ENCODE assay signal across 10 cellular contexts in the genomic region with DNA sequence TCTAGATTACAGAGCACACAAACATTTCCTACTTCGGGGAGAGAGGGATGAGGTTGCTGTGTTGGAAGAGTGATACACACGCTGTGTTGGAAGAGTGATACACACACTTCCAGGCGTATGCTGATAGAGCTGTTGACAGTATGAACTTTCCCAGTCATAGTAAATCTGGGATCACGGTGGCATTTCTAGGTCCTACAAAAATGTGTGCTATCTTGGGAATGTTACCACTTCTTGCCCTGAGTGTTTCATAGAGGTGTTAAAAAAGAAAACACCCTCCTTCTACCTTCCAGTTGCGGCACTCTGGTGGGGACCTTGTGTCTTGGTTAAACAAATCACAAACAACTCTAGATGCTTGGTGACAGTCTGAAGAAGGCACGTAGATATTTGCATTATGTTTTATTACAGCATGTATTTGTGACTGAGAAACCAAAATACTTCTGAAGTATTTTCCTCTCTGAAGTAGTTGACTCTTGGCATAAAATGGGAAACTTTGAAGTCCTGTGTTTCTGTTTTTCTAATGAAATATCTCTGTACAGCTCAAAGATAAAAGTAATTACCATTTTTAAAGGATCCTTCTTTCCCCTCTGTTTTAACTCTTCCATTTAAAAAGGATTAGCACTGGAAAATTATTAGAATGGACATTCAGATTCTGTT. TPM values are rescaled to one million over a fixed set of nuclear protein-coding genes. Genes with fewer than 3 reads are reported as not detected.
DNase-seq lines count a peak whose midpoint lies in the region; ATAC-seq and TF ChIP-seq lines count a peak whose summit lies in the region.
"Had no signal": no experiment of that assay in that cellular context is flagged by ENCODE, and none has a peak within 500 bp of the region (broad histone marks: within the 10 kb centered on the region; RNA-seq: fewer than 3 reads in every experiment).

No MANE protein-coding gene starts in this region.

- no peak overlapping the region for H3K4me3 Mint-ChIP-seq in activated naive CD4-positive, alpha-beta T cell treated with anti-CD3 and anti-CD28 coated beads, Interleukin-2, amount 10 ng/mL, durations not matched to agents 7 days and 5 days
- H3K4me3 Mint-ChIP-seq: activated CD8-positive, alpha-beta T cell treated with anti-CD3 and anti-CD28 coated beads, Interleukin-2, amount 10 ng/mL, durations not matched to agents 7 days and 5 days had no signal

- no peaks in the 10 kb centered on the region for H3K27me3 Mint-ChIP-seq in activated naive CD4-positive, alpha-beta T cell treated with anti-CD3 and anti-CD28 coated beads, Interleukin-2, amount 10 ng/mL, durations not matched to agents 7 days and 5 days

- no peaks in the 10 kb centered on the region for H4K20me1 ChIP-seq in HCT116 (ENCODE audit: insufficient read depth)

- H3K9me3 Mint-ChIP-seq in activated naive CD4-positive, alpha-beta T cell treated with anti-CD3 and anti-CD28 coated beads, Interleukin-2, amount 10 ng/mL, durations not matched to agents 7 days and 5 days: no peaks in the 10 kb centered on the region

- no peak overlapping the region for H2AFZ ChIP-seq in HCT116 (ENCODE audit: low read depth, low read length, poor library complexity, severe bottlenecking)

- TF ChIP-seq POLR2A in HCT116 (IDR thresholded peaks at IDR 0.05; ENCODE audit: borderline replicate concordance, extremely low read depth, insufficient read depth, insufficient read length): no peak

- no peak overlapping the region for H3K27ac Mint-ChIP-seq in activated naive CD4-positive, alpha-beta T cell treated with anti-CD3 and anti-CD28 coated beads, Interleukin-2, amount 10 ng/mL, durations not matched to agents 7 days and 5 days
- H3K27ac Mint-ChIP-seq: activated CD8-positive, alpha-beta T cell treated with anti-CD3 and anti-CD28 coated beads, Interleukin-2, amount 10 ng/mL, durations not matched to agents 7 days and 5 days had no signal

- no peaks in the 10 kb centered on the region for H3K9me2 ChIP-seq in HCT116 (ENCODE audit: insufficient read depth)

- DNase-seq in HCT116 (ENCODE audit: low read depth, low spot score): no peak
- DNase-seq in right atrium auricular region (ENCODE audit: low spot score): no peak
- DNase-seq in H4 (ENCODE audit: low spot score): no peak
- DNase-seq in NCI-H1694 treated with DMSO at 0.1 percent for 48 hours (lab: John Stamatoyannopoulos, UW): no peak
- no peak for DNase-seq in activated naive CD4-positive, alpha-beta T cell treated with anti-CD3 and anti-CD28 coated beads, Interleukin-2, amount 10 ng/mL, durations not matched to agents 7 days and 5 days
- DNase-seq in T1000 (lab: John Stamatoyannopoulos, UW): no peak
- DNase-seq: activated CD8-positive, alpha-beta T cell treated with anti-CD3 and anti-CD28 coated beads, Interleukin-2, amount 10 ng/mL, durations not matched to agents 7 days and 5 days; NCI-H2171 had no signal

- H3K9me3 ChIP-seq in HCT116 (ENCODE audit: control insufficient read depth in 1 of 2, insufficient read depth in 1 of 2, low read depth in 1 of 2, low read length in 2 of 2): no peaks in the 10 kb centered on the region
- no peaks in the 10 kb centered on the region for H3K9me3 ChIP-seq in right atrium auricular region
- H3K9me3 ChIP-seq in skeletal muscle tissue (ENCODE audit: control insufficient read depth in 3 of 3, low read length in 3 of 3): no peaks in the 10 kb centered on the region

- H3K9ac ChIP-seq in HCT116 (ENCODE audit: low read length): peak overlapping the region; percentile 32
- no peak overlapping the region for H3K9ac ChIP-seq in skeletal muscle tissue (ENCODE audit: low read depth in 1 of 3, low read length in 3 of 3)

- intact Hi-C loops in HCT116 (cut with micrococcal nuclease): no loop called here

- RAD21 ChIA-PET in HCT116 (lab: Charles Lee; ENCODE audit: low non-redundant PET in 1 of 2, low total read pairs in 2 of 2, uncharacterized antibody in 2 of 2, unreplicated experiment in 2 of 2): no interaction called here

- peaks cover 7% of the 10 kb centered on the region for H3K36me3 Mint-ChIP-seq in activated naive CD4-positive, alpha-beta T cell treated with anti-CD3 and anti-CD28 coated beads, Interleukin-2, amount 10 ng/mL, durations not matched to agents 7 days and 5 days

- BruUV-seq in HCT116 (replicated peaks; lab: Mats Ljungman, UMichigan): no TSS peak

- peak overlapping the region in 1 of 2 experiments; percentile 7; a peak in 2 of 4 replicates for H3K4me3 ChIP-seq in HCT116 (replicated peaks in 1 of 2; ENCODE audit: low read depth in 1 of 2, low read length in 2 of 2)
- no peak overlapping the region for H3K4me3 ChIP-seq in right atrium auricular region
- no peak overlapping the region for H3K4me3 ChIP-seq in skeletal muscle tissue (ENCODE audit: low read length in 3 of 3)

- ATAC-seq in HCT116: no peak
- ATAC-seq: activated CD8-positive, alpha-beta T cell treated with anti-CD3 and anti-CD28 coated beads, Interleukin-2, amount 10 ng/mL, durations not matched to agents 7 days and 5 days had no signal

- POLR2A ChIA-PET in HCT116 (lab: Charles Lee): interaction anchor here (1.3 kb wide), 1 partner anchor 9 kb away, joined by 3 read pairs; no protein-coding TSS in a partner anchor

- peaks cover 60 to 66% of the 10 kb centered on the region in 2 experiments for H3K4me1 ChIP-seq in HCT116 (ENCODE audit: control insufficient read depth in 1 of 2, insufficient read depth in 2 of 2, low read length in 2 of 2)
- H3K4me1 ChIP-seq in right atrium auricular region: peaks cover 0 to 56% of the 10 kb centered on the region in 2 donors
- H3K4me1 ChIP-seq in skeletal muscle tissue (ENCODE audit: control insufficient read depth in 3 of 3, insufficient read depth in 3 of 3, low read length in 3 of 3): peaks cover 7 to 20% (median 15%) of the 10 kb centered on the region in 3 donors

- H3K36me3 ChIP-seq in HCT116 (ENCODE audit: control insufficient read depth in 1 of 2, insufficient read depth in 2 of 2, low read length in 2 of 2): no peaks in the 10 kb centered on the region
- no peaks in the 10 kb centered on the region for H3K36me3 ChIP-seq in right atrium auricular region
- peaks cover 0 to under 1% (median 0%) of the 10 kb centered on the region in 3 donors for H3K36me3 ChIP-seq in skeletal muscle tissue (ENCODE audit: control insufficient read depth in 3 of 3, insufficient read depth in 3 of 3, low read length in 3 of 3)

- H3K27me3 ChIP-seq in HCT116 (ENCODE audit: insufficient read depth, low read length) (no peaks in the 10 kb centered on the region), right atrium auricular region (no peaks in the 10 kb centered on the region), skeletal muscle tissue (ENCODE audit: control insufficient read depth in 3 of 3, insufficient read depth in 3 of 3, low read length in 3 of 3) (no peaks in the 10 kb centered on the region)

- peak overlapping the region; percentile 63 for H3K4me2 ChIP-seq in HCT116 (ENCODE audit: low read length)

- TF ChIP-seq CTCF in HCT116 (IDR thresholded peaks at IDR 0.05 in 2 of 3, conservative IDR thresholded peaks at IDR 0.05 in 1 of 3; ENCODE audit: borderline replicate concordance in 1 of 3, insufficient read depth in 1 of 3, low read depth in 2 of 3, low read length in 2 of 3) (no peak), VCaP (conservative IDR thresholded peaks at IDR 0.05) (no peak), right atrium auricular region (IDR thresholded peaks at IDR 0.05) (no peak)

- TF ChIP-seq RAD21 in HCT116 (IDR thresholded peaks at IDR 0.05; ENCODE audit: low read depth): no peak

- H3K79me2 ChIP-seq in HCT116 (ENCODE audit: insufficient read depth, low read length): peaks cover 87% of the 10 kb centered on the region

- CTCF ChIA-PET in HCT116 (lab: Charles Lee): interaction anchor here (1.5 kb wide), 1 partner anchor 11 kb away, joined by 4 read pairs; no protein-coding TSS in a partner anchor
- CTCF ChIA-PET in activated naive CD4-positive, alpha-beta T cell treated with anti-CD3 and anti-CD28 coated beads, Interleukin-2, amount 10 ng/mL, durations not matched to agents 7 days and 5 days (lab: Charles Lee): no interaction called here

- H3K27ac ChIP-seq in HCT116 (ENCODE audit: low read depth, low read length) (peak overlapping the region; percentile 40; the same call in 1 of the 2 replicates), VCaP (peak overlapping the region; percentile 30), right atrium auricular region (peak overlapping the region; percentile 41 to 76), skeletal muscle tissue (ENCODE audit: low read depth, low read length) (peak overlapping the region; percentile 12)

- peaks cover 20% of the 10 kb centered on the region for H3K4me1 Mint-ChIP-seq in activated naive CD4-positive, alpha-beta T cell treated with anti-CD3 and anti-CD28 coated beads, Interleukin-2, amount 10 ng/mL, durations not matched to agents 7 days and 5 days

TF ChIP-seq in HCT116, 20 proteins besides CTCF, POLR2A, EP300 and RAD21:
- TF ChIP-seq TCF7L2 (IDR thresholded peaks at IDR 0.05; ENCODE audit: borderline replicate concordance, extremely low read depth, insufficient read depth, insufficient read length): no peak
- no peak for TF ChIP-seq ZNF274 (IDR thresholded peaks at IDR 0.05; ENCODE audit: low read depth, low read length)
- TF ChIP-seq SRF (IDR thresholded peaks at IDR 0.05; ENCODE audit: low read depth): no peak
- no peak for TF ChIP-seq JUND (IDR thresholded peaks at IDR 0.05)
- TF ChIP-seq SIN3A (IDR thresholded peaks at IDR 0.05; ENCODE audit: low read depth): no peak
- TF ChIP-seq EGR1 (IDR thresholded peaks at IDR 0.05; ENCODE audit: low read depth): no peak
- TF ChIP-seq YY1 (IDR thresholded peaks at IDR 0.05; ENCODE audit: extremely low read depth, insufficient replicate concordance, low read depth, low read length): no peak
- TF ChIP-seq ZBTB33 (IDR thresholded peaks at IDR 0.05; ENCODE audit: extremely low read depth, insufficient replicate concordance, low read length): no peak

RNA-seq across cellular contexts. Expression of gene ARHGAP35, which starts 52.5 kb away (rescaled TPM):
- 47.6 TPM for total RNA-seq in HCT116 (2021; ENCODE audit: unreplicated experiment)
- 29.0 and 30.2 TPM in 2 replicates for polyA plus RNA-seq in HCT116 (2012)
- total RNA-seq in right atrium auricular region: 10 to 100 TPM; 59.1 to 76.5 TPM
- 30.3 TPM for total RNA-seq in skeletal muscle tissue
- total RNA-seq in H4 (2014; rRNA removed; shearing (Covaris generic)): 24.0 and 27.1 TPM in 2 replicates
